14 cellular contexts compared by ENCODE assay signal in genomic region chr1:160474392-160475242, GRCh38. TPM values are rescaled to one million over a fixed set of nuclear protein-coding genes. Genes with fewer than 3 reads are reported as not detected.
DNase-seq lines count a peak whose midpoint lies in the region; ATAC-seq and TF ChIP-seq lines count a peak whose summit lies in the region.
"Had no signal": no experiment of that assay in that cellular context is flagged by ENCODE, and none has a peak within 500 bp of the region (broad histone marks: within the 10 kb centered on the region; RNA-seq: fewer than 3 reads in every experiment).

No MANE protein-coding gene starts in this region.

- peak; percentile 66 for DNase-seq in OCI-LY7 (ENCODE audit: low spot score)
- no peak for DNase-seq in glutamatergic neuron
- DNase-seq in uterus: no peak
- no peak for DNase-seq in HT-29 (ENCODE audit: low spot score)
- no peak for DNase-seq in breast epithelium (ENCODE audit: low spot score in 2 of 2)
- DNase-seq: activated CD8-positive, alpha-beta memory T cell treated with anti-CD3 and anti-CD28 coated beads, Interleukin-2, amount 50 U/mL, for 4 hours; aorta; NCI-H2171; stimulated activated CD4-positive, alpha-beta T cell treated with anti-CD3 and anti-CD28 coated beads, Interleukin-4, amount 100 ng/mL, for 24 hours had no signal

- H3K4me1 ChIP-seq in BLaER1 (peaks cover 29% of the 10 kb centered on the region), OCI-LY7 (ENCODE audit: insufficient read depth, low read length, poor library complexity, severe bottlenecking) (peaks cover 37% of the 10 kb centered on the region), uterus (no peaks in the 10 kb centered on the region), breast epithelium (no peaks in the 10 kb centered on the region)

- no peak overlapping the region for H3K9ac ChIP-seq in BLaER1

- peak; percentile 70 for ATAC-seq in GM18508 (IDR thresholded peaks at IDR 0.05; ENCODE audit: insufficient read depth, unreplicated experiment)
- peak; percentile 72 for ATAC-seq in HG02884 (IDR thresholded peaks at IDR 0.05; ENCODE audit: unreplicated experiment)

- H3K4me2 ChIP-seq in BLaER1 (peak overlapping the region; percentile 64), OCI-LY7 (ENCODE audit: low read length) (peak overlapping the region; percentile 45)

- no peaks in the 10 kb centered on the region for H3K27me3 Mint-ChIP-seq in glutamatergic neuron (ENCODE audit: unreplicated experiment)

- no peaks in the 10 kb centered on the region for H3K4me1 Mint-ChIP-seq in glutamatergic neuron (ENCODE audit: low read depth, unreplicated experiment)

- TF ChIP-seq CTCF in OCI-LY7 (conservative IDR thresholded peaks at IDR 0.05; ENCODE audit: low read length) (no peak), glutamatergic neuron (IDR thresholded peaks at IDR 0.05; ENCODE audit: partially characterized antibody, unreplicated experiment) (no peak), uterus (IDR thresholded peaks at IDR 0.05) (no peak), breast epithelium (IDR thresholded peaks at IDR 0.05) (no peak)

- BruUV-seq in OCI-LY7 (replicated peaks; lab: Mats Ljungman, UMichigan): no TSS peak

- H3K27ac ChIP-seq in BLaER1 (peak overlapping the region; percentile 58), OCI-LY7 (ENCODE audit: low read depth, low read length, poor library complexity, severe bottlenecking) (peak overlapping the region; percentile 68), uterus (no peak overlapping the region), breast epithelium (no peak overlapping the region)

- peaks cover 4% of the 10 kb centered on the region for H3K36me3 Mint-ChIP-seq in glutamatergic neuron (ENCODE audit: unreplicated experiment)

- H3K36me3 ChIP-seq in BLaER1: no peaks in the 10 kb centered on the region
- H3K36me3 ChIP-seq in OCI-LY7 (ENCODE audit: insufficient read depth, low read length): no peaks in the 10 kb centered on the region
- H3K36me3 ChIP-seq in uterus: no peaks in the 10 kb centered on the region
- H3K36me3 ChIP-seq in breast epithelium: no peaks in the 10 kb centered on the region

- CTCF ChIA-PET in OCI-LY7 (lab: Charles Lee; ENCODE audit: unreplicated experiment): interaction anchor here (0.7 to 1.4 kb wide), 2 partner anchors 10 to 16 kb away, joined by 3 read pairs; no protein-coding TSS in a partner anchor

- no peaks in the 10 kb centered on the region for H3K9me2 ChIP-seq in OCI-LY7 (ENCODE audit: insufficient read depth, low read length)

- no peak overlapping the region for H3K4me3 Mint-ChIP-seq in glutamatergic neuron (ENCODE audit: unreplicated experiment)

- peaks cover 6% of the 10 kb centered on the region for H3K9me3 Mint-ChIP-seq in glutamatergic neuron (ENCODE audit: unreplicated experiment)

- H3K27me3 ChIP-seq in BLaER1 (no peaks in the 10 kb centered on the region), uterus (no peaks in the 10 kb centered on the region), breast epithelium (no peaks in the 10 kb centered on the region)

- no peak overlapping the region for H3K27ac Mint-ChIP-seq in glutamatergic neuron (ENCODE audit: unreplicated experiment)

- intact Hi-C loops in OCI-LY7 (cut with micrococcal nuclease; ENCODE audit: unreplicated experiment): loop anchor here (2.0 kb wide), 1 partner anchor 14 kb away; no protein-coding TSS in a partner anchor
- intact Hi-C loops in uterus (cut with DNase I; ENCODE audit: low total_unique reads): no loop called here
- intact Hi-C loops in breast epithelium (cut with DNase I; ENCODE audit: low total_unique reads): no loop called here

- peaks cover 31% of the 10 kb centered on the region for H3K9me3 ChIP-seq in BLaER1
- H3K9me3 ChIP-seq in OCI-LY7 (ENCODE audit: low read length): peaks cover 7% of the 10 kb centered on the region
- H3K9me3 ChIP-seq in uterus: no peaks in the 10 kb centered on the region
- H3K9me3 ChIP-seq in breast epithelium: no peaks in the 10 kb centered on the region

- H2AFZ ChIP-seq in OCI-LY7 (ENCODE audit: low read length): peak overlapping the region; percentile 82

- H3K4me3 ChIP-seq in BLaER1 (no peak overlapping the region), OCI-LY7 (ENCODE audit: low read depth, low read length, poor library complexity, severe bottlenecking) (peak overlapping the region; percentile 17), uterus (no peak overlapping the region), breast epithelium (no peak overlapping the region)

- TF ChIP-seq POLR2A in uterus (IDR thresholded peaks at IDR 0.05) (no peak), breast epithelium (IDR thresholded peaks at IDR 0.05) (no peak)

- H4K20me1 ChIP-seq in BLaER1 (no peaks in the 10 kb centered on the region), OCI-LY7 (ENCODE audit: insufficient read depth, low read length) (no peaks in the 10 kb centered on the region)

- POLR2A ChIA-PET in OCI-LY7 (lab: Charles Lee): interaction anchor here (0.6 to 3.9 kb wide), 20 partner anchors 10 to 199 kb away, joined by 3 to 26 read pairs (median 4); partner anchors contain the start of gene SLAMF6

- no peaks in the 10 kb centered on the region for H3K79me2 ChIP-seq in OCI-LY7 (ENCODE audit: insufficient read depth, low read depth, low read length)

RNA-seq across cellular contexts. Expression of gene SLAMF6, which starts 48.4 kb away (rescaled TPM):
- 39.8 and 43.0 TPM in 2 replicates for total RNA-seq in OCI-LY7 (2014; rRNA removed; shearing (Covaris generic))
- 65.1 and 72.4 TPM in 2 replicates for total RNA-seq in OCI-LY7 (2022)
- total RNA-seq in glutamatergic neuron (ENCODE audit: unreplicated experiment): not detected
- 1 to 10 TPM in 1 of 4 donors, under 1 TPM in 3; under 0.01 to 3.8 (median 0.65) TPM for total RNA-seq in uterus
- total RNA-seq in HT-29 (2014; rRNA removed; shearing (Covaris generic)): not detected in 2 replicates
- total RNA-seq in breast epithelium: 1 to 10 TPM; 1.1 to 3.2 (median 2.6) TPM
- total RNA-seq: fibroblast of villous mesenchyme, H4 had no signal

Comparison
In these comparisons a context has a peak if more than half of its experiments do, and no peak if none do; other contexts are left out.
1. H3K27ac ChIP-seq: peak in BLaER1 (single experiment) and OCI-LY7 (single experiment); none in uterus (0 of 2) and breast epithelium (0 of 2).
2. RNA of gene SLAMF6, which starts 48.4 kb away (total RNA-seq): 39.8 to 72.4 TPM in OCI-LY7; 1.1 to 3.2 TPM in breast epithelium, under 0.01 to 3.8 TPM in uterus, not detected in glutamatergic neuron (single experiment) and not detected in HT-29; every median in the first group is over 4 times any median in the second.